ENCODE assay signal across 8 cellular contexts in genomic region chr10:73358331-73359279, GRCh38. TPM values are rescaled to one million over a fixed set of nuclear protein-coding genes. Genes with fewer than 3 reads are reported as not detected.
A peak's percentile ranks its signal among the peaks of the same experiment; 100 is the strongest.
DNase-seq lines count a peak whose midpoint lies in the region; ATAC-seq and TF ChIP-seq lines count a peak whose summit lies in the region.

CFAP70 (minus strand) TSS chr10:73358864; CDS start chr10:73354796, 4,068 bp downstream.

- POLR2A ChIA-PET in GM10248 (lab: Yijun Ruan, JAX), result no interaction called here

- peak within 1 kb of the TSS; percentile 98 for H3K4me3 Mint-ChIP-seq in activated naive CD8-positive, alpha-beta T cell treated with anti-CD3 and anti-CD28 coated beads for 36 hours

- H4K20me1 ChIP-seq in osteoblast (ENCODE audit: insufficient read depth, low read length), result no peaks in the 10 kb centered on the region

- H3K27me3 Mint-ChIP-seq in activated naive CD8-positive, alpha-beta T cell treated with anti-CD3 and anti-CD28 coated beads for 36 hours, result no peaks in the 10 kb centered on the region

- H3K9me3 Mint-ChIP-seq in activated naive CD8-positive, alpha-beta T cell treated with anti-CD3 and anti-CD28 coated beads for 36 hours, result peaks cover 1% of the 10 kb centered on the region

- H3K4me1 ChIP-seq in osteoblast (ENCODE audit: insufficient read depth, low read length), result peaks cover 12% of the 10 kb centered on the region
- H3K4me1 ChIP-seq in thoracic aorta (ENCODE audit: control insufficient read depth in 1 of 2, low read depth in 2 of 2), result peaks cover 6 to 7% of the 10 kb centered on the region in 2 donors

- H3K9me3 ChIP-seq in osteoblast (ENCODE audit: low read depth, low read length), result no peaks in the 10 kb centered on the region
- no peaks in the 10 kb centered on the region for H3K9me3 ChIP-seq in thoracic aorta

- peaks cover 10% of the 10 kb centered on the region for H3K36me3 Mint-ChIP-seq in activated naive CD8-positive, alpha-beta T cell treated with anti-CD3 and anti-CD28 coated beads for 36 hours

- H3K36me3 ChIP-seq in osteoblast (ENCODE audit: insufficient read depth, low read length) (no peaks in the 10 kb centered on the region), thoracic aorta (no peaks in the 10 kb centered on the region)

- TF ChIP-seq CTCF in GM10248 (IDR thresholded peaks at IDR 0.05; ENCODE audit: control extremely low read depth, extremely low read depth, low read depth, missing control alignments), result no peak
- no peak for TF ChIP-seq CTCF in osteoblast (IDR thresholded peaks at IDR 0.05; ENCODE audit: extremely low read depth, low read depth, low read length)
- no peak for TF ChIP-seq CTCF in thoracic aorta (IDR thresholded peaks at IDR 0.05)

- H3K4me1 Mint-ChIP-seq in activated naive CD8-positive, alpha-beta T cell treated with anti-CD3 and anti-CD28 coated beads for 36 hours, result peaks cover 10% of the 10 kb centered on the region

- no peaks in the 10 kb centered on the region for H3K79me2 ChIP-seq in osteoblast (ENCODE audit: insufficient read depth, low read length)

- H3K27ac Mint-ChIP-seq in activated naive CD8-positive, alpha-beta T cell treated with anti-CD3 and anti-CD28 coated beads for 36 hours, result peak within 1 kb of the TSS; percentile 93

- ATAC-seq in HG02610 (IDR thresholded peaks at IDR 0.05; ENCODE audit: unreplicated experiment) (peak; percentile 94), Right ventricle myocardium inferior (peak; percentile 97), thoracic aorta (ENCODE audit: insufficient number of reproducible peaks, low FRiP score, low read depth) (peak; percentile 86)

- CTCF ChIA-PET in GM10248 (lab: Yijun Ruan, JAX), result interaction anchor here (0.9 to 2.0 kb wide), 6 partner anchors 8 to 106 kb away, joined by 3 to 7 read pairs (median 3); partner anchors contain the start of gene MRPS16

- H3K27ac ChIP-seq in osteoblast (ENCODE audit: low read depth, low read length) (peak within 1 kb of the TSS; percentile 60), thoracic aorta (peak within 1 kb of the TSS in 1 of 2 donors; percentile 31)

- DNase-seq in GM10248 (ENCODE audit: extremely low spot score), result peak; percentile 95
- DNase-seq in NCI-H1092 treated with DMSO at 0.1 percent for 48 hours (lab: John Stamatoyannopoulos, UW), result peak; percentile 91
- peak; percentile 93 for DNase-seq in SKM-1 (lab: John Stamatoyannopoulos, UW; ENCODE audit: unreplicated experiment)
- peak; percentile 93 for DNase-seq in activated naive CD8-positive, alpha-beta T cell treated with anti-CD3 and anti-CD28 coated beads for 36 hours
- peak; percentile 90 for DNase-seq in Right ventricle myocardium inferior (ENCODE audit: missing footprints)
- peak; percentile 96 for DNase-seq in osteoblast (ENCODE audit: insufficient read length, low spot score, missing footprints)
- peak; percentile 66 for DNase-seq in thoracic aorta (ENCODE audit: low spot score)

- peak within 1 kb of the TSS; percentile 91 for H3K4me2 ChIP-seq in osteoblast (ENCODE audit: insufficient read depth, low read length)

- H3K4me3 ChIP-seq in osteoblast (ENCODE audit: insufficient read depth, low read length) (peak within 1 kb of the TSS; percentile 77), thoracic aorta (peak within 1 kb of the TSS; percentile 85)

- H2AFZ ChIP-seq in osteoblast (ENCODE audit: low read length), result peak within 1 kb of the TSS; percentile 87

- H3K27me3 ChIP-seq in osteoblast (ENCODE audit: insufficient read depth, low read length) (peaks cover 2% of the 10 kb centered on the region), thoracic aorta (replicated peaks; ENCODE audit: insufficient read depth) (no peaks in the 10 kb centered on the region)

- intact Hi-C loops in Right ventricle myocardium inferior (cut with DNase I), result no loop called here

RNA-seq across cellular contexts. Expression of gene CFAP70, which starts in this region (rescaled TPM):
- under 1 TPM; 0.58 to 0.60 TPM for total RNA-seq in activated naive CD8-positive, alpha-beta T cell treated with anti-CD3 and anti-CD28 coated beads for 36 hours
- 1.4 TPM for total RNA-seq in Right ventricle myocardium inferior
- total RNA-seq in osteoblast, result 1.1 and 1.2 TPM in 2 replicates
- total RNA-seq in thoracic aorta, result 1 to 10 TPM; 1.9 to 3.4 TPM

Comparison
In these comparisons a context has a peak if more than half of its experiments do, and no peak if none do; other contexts are left out.
1. Peak in DNase-seq in activated naive CD8-positive, alpha-beta T cell treated with anti-CD3 and anti-CD28 coated beads for 36 hours; RNA of the gene not detected or under 1 TPM.